20 cellular contexts compared by ENCODE assay signal in the genomic region with DNA sequence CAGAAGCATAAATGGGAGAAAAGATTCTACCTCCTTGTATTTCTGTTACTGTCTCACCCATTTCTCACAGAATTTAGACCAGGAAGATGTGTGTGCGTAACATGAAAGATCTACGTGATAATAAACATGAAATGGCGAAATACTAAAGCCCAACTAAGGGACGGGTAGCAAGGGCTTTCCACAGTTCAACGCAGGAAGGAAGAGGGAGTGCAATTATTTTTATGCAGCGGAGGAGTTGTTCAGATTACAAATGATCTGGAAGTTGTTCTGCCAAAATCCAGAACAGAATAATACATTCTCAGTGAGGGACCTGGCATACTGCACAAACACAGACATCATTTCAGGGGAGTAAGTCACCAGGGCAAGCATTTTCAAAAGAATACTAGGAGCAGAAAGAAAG.
DNase-seq lines count a peak whose midpoint lies in the region; TF ChIP-seq lines count a peak whose summit lies in the region.
"Had no signal": no experiment of that assay in that cellular context is flagged by ENCODE, and none has a peak within 500 bp of the region (broad histone marks: within the 10 kb centered on the region; RNA-seq: fewer than 3 reads in every experiment).

No MANE protein-coding gene starts in this region.

- peak overlapping the region; percentile 53 for H2AFZ ChIP-seq in mammary epithelial cell (ENCODE audit: low read depth, low read length)

- WGBS in mammary epithelial cell (ENCODE audit: low coverage, missing lambda C conversion rate), result 65% methylated on average over 6 of the region's 6 CpGs

- no peak for TF ChIP-seq POLR2A in breast epithelium (IDR thresholded peaks at IDR 0.05)

- no peaks in the 10 kb centered on the region for H3K79me2 ChIP-seq in mammary epithelial cell (ENCODE audit: insufficient read depth, low read length)

- intact Hi-C loops in mammary epithelial cell (cut with micrococcal nuclease), result loop anchor here (5.0 to 10.0 kb wide), 3 partner anchors 264 to 1226 kb away; no protein-coding TSS in a partner anchor
- intact Hi-C loops in breast epithelium (cut with DNase I; ENCODE audit: low total_unique reads), result no loop called here
- intact Hi-C loops in activated T-helper 1 cell treated with anti-CD3 and anti-CD28 coated beads, Interleukin-12 subunit alpha, Interleukin-12 subunit beta, Interleukin-2, Interleukin-4 antibody, amounts not matched to agents 30 ng/mL and 10 ng/mL and 1 ng/mL, durations not matched to agents 14 hours and 24 hours and 36 hours (cut with micrococcal nuclease), result loop anchor here (5.0 kb wide), 2 partner anchors 569 to 1224 kb away; no protein-coding TSS in a partner anchor

- H3K36me3 Mint-ChIP-seq in activated T-helper 1 cell treated with anti-CD3 and anti-CD28 coated beads, Interleukin-12 subunit alpha, Interleukin-12 subunit beta, Interleukin-2, Interleukin-4 antibody, amounts not matched to agents 30 ng/mL and 10 ng/mL and 1 ng/mL, durations not matched to agents 14 hours and 24 hours and 36 hours (ENCODE audit: low read depth), result no peaks in the 10 kb centered on the region

- no peak overlapping the region for H3K27ac Mint-ChIP-seq in activated T-helper 1 cell treated with anti-CD3 and anti-CD28 coated beads, Interleukin-12 subunit alpha, Interleukin-12 subunit beta, Interleukin-2, Interleukin-4 antibody, amounts not matched to agents 30 ng/mL and 10 ng/mL and 1 ng/mL, durations not matched to agents 14 hours and 24 hours and 36 hours
- H3K27ac Mint-ChIP-seq: nephron progenitor cell, T-helper 17 cell had no signal

- H3K27me3 ChIP-seq in mammary epithelial cell (ENCODE audit: insufficient read depth, low read length) (no peaks in the 10 kb centered on the region), breast epithelium (no peaks in the 10 kb centered on the region), stomach smooth muscle (ENCODE audit: control insufficient read depth in 1 of 2, insufficient read depth in 2 of 2, low read length in 2 of 2) (no peaks in the 10 kb centered on the region), BE2C (no peaks in the 10 kb centered on the region; the same call in 1 of the 2 replicates)
- H3K27me3 ChIP-seq: left lung, right atrium auricular region had no signal

- peaks cover 8% of the 10 kb centered on the region for H3K27me3 Mint-ChIP-seq in activated T-helper 1 cell treated with anti-CD3 and anti-CD28 coated beads, Interleukin-12 subunit alpha, Interleukin-12 subunit beta, Interleukin-2, Interleukin-4 antibody, amounts not matched to agents 30 ng/mL and 10 ng/mL and 1 ng/mL, durations not matched to agents 14 hours and 24 hours and 36 hours (ENCODE audit: insufficient read depth)

- H3K27ac ChIP-seq in mammary epithelial cell (ENCODE audit: insufficient read depth, low read depth, low read length) (no peak overlapping the region), breast epithelium (peak overlapping the region in 1 of 2 donors; percentile 35), stomach smooth muscle (ENCODE audit: low read length) (no peak overlapping the region)
- H3K27ac ChIP-seq: A549, left lung, right atrium auricular region had no signal

- no peak overlapping the region for H3K4me2 ChIP-seq in mammary epithelial cell (ENCODE audit: insufficient read depth, low read depth, low read length)
- H3K4me2 ChIP-seq: A549 had no signal

- H4K20me1 ChIP-seq in mammary epithelial cell (ENCODE audit: insufficient read depth, low read length), result no peaks in the 10 kb centered on the region

- no peaks in the 10 kb centered on the region for H3K9me3 ChIP-seq in mammary epithelial cell (replicated peaks; ENCODE audit: insufficient read depth, low read length)
- no peaks in the 10 kb centered on the region for H3K9me3 ChIP-seq in breast epithelium
- H3K9me3 ChIP-seq in stomach smooth muscle (ENCODE audit: control insufficient read depth in 2 of 2, low read length in 2 of 2), result no peaks in the 10 kb centered on the region
- no peaks in the 10 kb centered on the region for H3K9me3 ChIP-seq in BE2C
- H3K9me3 ChIP-seq: A549, left lung had no signal

- dilution Hi-C loops in mammary epithelial cell (cut with HindIII; ENCODE audit: low sequenced_read_pairs), result loop anchor here (10.0 kb wide), 1 partner anchor 736 kb away; no protein-coding TSS in a partner anchor

- H3K4me3 ChIP-seq in mammary epithelial cell (replicated peaks in 1 of 3; ENCODE audit: insufficient read depth in 1 of 3, low read depth in 2 of 3, low read length in 3 of 3) (no peak overlapping the region), breast epithelium (peak overlapping the region in 1 of 3 donors; percentile 6), astrocyte of the spinal cord (ENCODE audit: low read depth, low read length) (no peak overlapping the region), fibroblast of villous mesenchyme (ENCODE audit: low read depth, low read length) (no peak overlapping the region), stomach smooth muscle (ENCODE audit: low read length in 2 of 2) (peak overlapping the region; percentile 21 to 47), BE2C (ENCODE audit: low read depth, low read length) (no peak overlapping the region)
- H3K4me3 ChIP-seq: A549, left lung, right atrium auricular region had no signal

- in situ Hi-C loops in mammary epithelial cell (cut with MboI; ENCODE audit: low sequenced_read_pairs in 2 of 2) (loop anchor here (10.0 to 25.0 kb wide), 3 partner anchors 259 to 734 kb away; no protein-coding TSS in a partner anchor), astrocyte of the spinal cord (cut with HindIII; ENCODE audit: low sequenced_read_pairs) (no loop called here)

- peaks cover 9% of the 10 kb centered on the region for H3K4me1 ChIP-seq in mammary epithelial cell (ENCODE audit: insufficient read depth, low read length)
- no peaks in the 10 kb centered on the region for H3K4me1 ChIP-seq in breast epithelium
- peaks cover 6% of the 10 kb centered on the region for H3K4me1 ChIP-seq in stomach smooth muscle (ENCODE audit: control insufficient read depth, insufficient read depth, low read length)
- H3K4me1 ChIP-seq in BE2C, result no peaks in the 10 kb centered on the region
- H3K4me1 ChIP-seq: A549, left lung, right atrium auricular region had no signal

- no peak overlapping the region for H3K4me3 Mint-ChIP-seq in activated T-helper 1 cell treated with anti-CD3 and anti-CD28 coated beads, Interleukin-12 subunit alpha, Interleukin-12 subunit beta, Interleukin-2, Interleukin-4 antibody, amounts not matched to agents 30 ng/mL and 10 ng/mL and 1 ng/mL, durations not matched to agents 14 hours and 24 hours and 36 hours
- H3K4me3 Mint-ChIP-seq: activated T-cell treated with anti-CD3 and anti-CD28 coated beads, Interleukin-2, amount 50 U/mL, for 4 hours; nephron progenitor cell; T-helper 17 cell had no signal

- H3K4me1 Mint-ChIP-seq in activated T-helper 1 cell treated with anti-CD3 and anti-CD28 coated beads, Interleukin-12 subunit alpha, Interleukin-12 subunit beta, Interleukin-2, Interleukin-4 antibody, amounts not matched to agents 30 ng/mL and 10 ng/mL and 1 ng/mL, durations not matched to agents 14 hours and 24 hours and 36 hours (ENCODE audit: low read depth), result no peaks in the 10 kb centered on the region
- H3K4me1 Mint-ChIP-seq: nephron progenitor cell had no signal

- H3K36me3 ChIP-seq in mammary epithelial cell (ENCODE audit: insufficient read depth, low read length) (no peaks in the 10 kb centered on the region), breast epithelium (no peaks in the 10 kb centered on the region), stomach smooth muscle (ENCODE audit: control insufficient read depth in 2 of 2, insufficient read depth in 2 of 2, low read length in 2 of 2) (no peaks in the 10 kb centered on the region), BE2C (no peaks in the 10 kb centered on the region)
- H3K36me3 ChIP-seq: left lung, right atrium auricular region had no signal

- CTCF ChIA-PET in mammary epithelial cell (lab: Charles Lee; ENCODE audit: low non-redundant PET), result no interaction called here

- H3K9ac ChIP-seq in mammary epithelial cell (ENCODE audit: insufficient read depth, low read length) (no peak overlapping the region), stomach smooth muscle (ENCODE audit: low read length in 2 of 2) (peak overlapping the region in 1 of 2 donors; percentile 13)

- no peaks in the 10 kb centered on the region for H3K9me3 Mint-ChIP-seq in activated T-helper 1 cell treated with anti-CD3 and anti-CD28 coated beads, Interleukin-12 subunit alpha, Interleukin-12 subunit beta, Interleukin-2, Interleukin-4 antibody, amounts not matched to agents 30 ng/mL and 10 ng/mL and 1 ng/mL, durations not matched to agents 14 hours and 24 hours and 36 hours
- H3K9me3 Mint-ChIP-seq: activated T-cell treated with anti-CD3 and anti-CD28 coated beads, Interleukin-2, amount 50 U/mL, for 4 hours; nephron progenitor cell had no signal

- no peak for DNase-seq in mammary epithelial cell
- DNase-seq in breast epithelium (ENCODE audit: low spot score in 2 of 2), result no peak
- DNase-seq in astrocyte of the spinal cord (ENCODE audit: low read depth, low spot score), result peak; percentile 20
- DNase-seq in fibroblast of villous mesenchyme (ENCODE audit: low read depth), result peak; percentile 67
- DNase-seq in BE2C, result no peak
- DNase-seq in activated T-helper 1 cell treated with anti-CD3 and anti-CD28 coated beads, Interleukin-12 subunit alpha, Interleukin-12 subunit beta, Interleukin-2, Interleukin-4 antibody, amounts not matched to agents 30 ng/mL and 10 ng/mL and 1 ng/mL, durations not matched to agents 14 hours and 24 hours and 36 hours (ENCODE audit: low spot score), result no peak
- no peak for DNase-seq in NCI-H2171 treated with DMSO at 0.1 percent for 48 hours (lab: John Stamatoyannopoulos, UW)
- DNase-seq: activated CD4-positive, alpha-beta T cell treated with anti-CD3 and anti-CD28 coated beads for 4 hours; activated T-cell treated with anti-CD3 and anti-CD28 coated beads, Interleukin-2, amount 50 U/mL, for 4 hours; cortex of kidney; GDM1; left lung; NCI-H2081; NCI-H774; nephron progenitor cell; stimulated activated CD4-positive, alpha-beta T cell treated with anti-CD3 and anti-CD28 coated beads, Interleukin-2, amount 100 ng/mL, for 24 hours; T-helper 17 cell had no signal

- no TSS peak for BruUV-seq in mammary epithelial cell (replicated peaks; lab: Mats Ljungman, UMichigan)

- no peak for TF ChIP-seq CTCF in mammary epithelial cell (conservative IDR thresholded peaks at IDR 0.05 in 1 of 2, IDR thresholded peaks at IDR 0.05 in 1 of 2; ENCODE audit: extremely low read depth in 1 of 2, insufficient read depth in 1 of 2, low read depth in 1 of 2, low read length in 2 of 2)
- TF ChIP-seq CTCF in breast epithelium (IDR thresholded peaks at IDR 0.05), result no peak
- no peak for TF ChIP-seq CTCF in astrocyte of the spinal cord (IDR thresholded peaks at IDR 0.05; ENCODE audit: low read depth, low read length)
- TF ChIP-seq CTCF in fibroblast of villous mesenchyme (IDR thresholded peaks at IDR 0.05; ENCODE audit: insufficient read depth, low read depth, low read length), result no peak
- no peak for TF ChIP-seq CTCF in BE2C (IDR thresholded peaks at IDR 0.05; ENCODE audit: low read depth, low read length)

Comparison
In these comparisons a context has a peak if more than half of its experiments do, and no peak if none do; other contexts are left out.
1. DNase-seq: peak in astrocyte of the spinal cord (single experiment) and fibroblast of villous mesenchyme (single experiment); none in mammary epithelial cell (single experiment), breast epithelium (0 of 2), BE2C (single experiment), activated T-helper 1 cell treated with anti-CD3 and anti-CD28 coated beads, Interleukin-12 subunit alpha, Interleukin-12 subunit beta, Interleukin-2, Interleukin-4 antibody, amounts not matched to agents 30 ng/mL and 10 ng/mL and 1 ng/mL, durations not matched to agents 14 hours and 24 hours and 36 hours (single experiment) and NCI-H2171 treated with DMSO at 0.1 percent for 48 hours (single experiment).
2. H3K4me3 ChIP-seq: peak in stomach smooth muscle (2 of 2); none in mammary epithelial cell (0 of 3), astrocyte of the spinal cord (single experiment), fibroblast of villous mesenchyme (single experiment) and BE2C (single experiment).